14 cellular contexts compared by ENCODE assay signal in genomic region chr11:69333906-69334305, GRCh38. TPM values are rescaled to one million over a fixed set of nuclear protein-coding genes. Genes with fewer than 3 reads are reported as not detected.
DNase-seq lines count a peak whose midpoint lies in the region; ATAC-seq and TF ChIP-seq lines count a peak whose summit lies in the region.
"Had no signal": no experiment of that assay in that cellular context is flagged by ENCODE, and none has a peak within 500 bp of the region (broad histone marks: within the 10 kb centered on the region; RNA-seq: fewer than 3 reads in every experiment).

No MANE protein-coding gene starts in this region.

- H3K9me3 ChIP-seq in upper lobe of right lung = no peaks in the 10 kb centered on the region
- H3K9me3 ChIP-seq in effector memory CD4-positive, alpha-beta T cell (ENCODE audit: control insufficient read depth, low read length) = no peaks in the 10 kb centered on the region
- H3K9me3 ChIP-seq: HAP-1 had no signal

- intact Hi-C loops in upper lobe of right lung (cut with DNase I) = no loop called here

- ATAC-seq in omental fat pad (ENCODE audit: low FRiP score) = no peak
- no peak for ATAC-seq in upper lobe of right lung

- DNase-seq in activated effector memory CD4-positive, alpha-beta T cell treated with anti-CD3 and anti-CD28 coated beads, Interleukin-2, amount 50 U/mL, for 16 hours = peak; percentile 5
- DNase-seq in activated effector memory CD4-positive, alpha-beta T cell treated with Interleukin-2 at 50 U/mL for 16 hours = no peak
- DNase-seq in coronary artery (ENCODE audit: low spot score) = peak; percentile 40
- DNase-seq in omental fat pad (ENCODE audit: low spot score) = peak; percentile 8
- DNase-seq in upper lobe of right lung = peak; percentile 8
- no peak for DNase-seq in effector memory CD4-positive, alpha-beta T cell
- DNase-seq in DMS79 treated with DMSO at 0.1 percent for 48 hours (lab: John Stamatoyannopoulos, UW) = no peak
- no peak for DNase-seq in NCI-H1105 treated with DMSO at 0.1 percent for 48 hours (lab: John Stamatoyannopoulos, UW)
- DNase-seq: COR-L47, DMS153, NCI-H2107, Right ventricle myocardium superior had no signal

- no peak for TF ChIP-seq CTCF in coronary artery (IDR thresholded peaks at IDR 0.05)
- no peak for TF ChIP-seq CTCF in omental fat pad (IDR thresholded peaks at IDR 0.05)
- no peak for TF ChIP-seq CTCF in upper lobe of right lung (IDR thresholded peaks at IDR 0.05)

- H3K4me3 ChIP-seq in coronary artery (no peak overlapping the region), upper lobe of right lung (no peak overlapping the region)
- no peak overlapping the region for H3K4me3 ChIP-seq in effector memory CD4-positive, alpha-beta T cell (ENCODE audit: insufficient read depth, low read depth, low read length, poor library complexity, severe bottlenecking)
- H3K4me3 ChIP-seq: HAP-1 had no signal

- no peaks in the 10 kb centered on the region for H3K36me3 ChIP-seq in upper lobe of right lung
- H3K36me3 ChIP-seq in effector memory CD4-positive, alpha-beta T cell (ENCODE audit: control insufficient read depth, insufficient read depth, low read length) = no peaks in the 10 kb centered on the region
- H3K36me3 ChIP-seq: HAP-1 had no signal

- H3K27ac ChIP-seq in coronary artery (no peak overlapping the region), upper lobe of right lung (no peak overlapping the region)
- H3K27ac ChIP-seq in effector memory CD4-positive, alpha-beta T cell (ENCODE audit: insufficient read depth, low read length, poor library complexity, severe bottlenecking) = no peak overlapping the region
- H3K27ac ChIP-seq: C4-2B had no signal

- no peaks in the 10 kb centered on the region for H3K27me3 ChIP-seq in upper lobe of right lung
- no peaks in the 10 kb centered on the region for H3K27me3 ChIP-seq in effector memory CD4-positive, alpha-beta T cell (replicated peaks; ENCODE audit: control insufficient read depth, insufficient read depth, low read length, poor library complexity, severe bottlenecking)

- no peaks in the 10 kb centered on the region for H3K4me1 ChIP-seq in upper lobe of right lung
- peaks cover 6% of the 10 kb centered on the region for H3K4me1 ChIP-seq in effector memory CD4-positive, alpha-beta T cell (ENCODE audit: control insufficient read depth, insufficient read depth, low read length, poor library complexity, severe bottlenecking)
- H3K4me1 ChIP-seq: HAP-1 had no signal

RNA-seq across cellular contexts. Expression of gene MYEOV, which starts 40.0 kb away (rescaled TPM):
- total RNA-seq in omental fat pad (1 to 10 TPM in 1 of 4 donors, under 1 TPM in 3; 0.65 to 8.9 (median 0.83) TPM), upper lobe of right lung (0.23 TPM)
- total RNA-seq: Right ventricle myocardium superior had no signal

Comparison
In these comparisons a context has a peak if more than half of its experiments do, and no peak if none do; other contexts are left out.
1. DNase-seq: peak in activated effector memory CD4-positive, alpha-beta T cell treated with anti-CD3 and anti-CD28 coated beads, Interleukin-2, amount 50 U/mL, for 16 hours (single experiment), coronary artery (single experiment), omental fat pad (single experiment) and upper lobe of right lung (single experiment); none in activated effector memory CD4-positive, alpha-beta T cell treated with Interleukin-2 at 50 U/mL for 16 hours (single experiment), effector memory CD4-positive, alpha-beta T cell (0 of 3), DMS79 treated with DMSO at 0.1 percent for 48 hours (single experiment) and NCI-H1105 treated with DMSO at 0.1 percent for 48 hours (single experiment).